In the genomic region with DNA sequence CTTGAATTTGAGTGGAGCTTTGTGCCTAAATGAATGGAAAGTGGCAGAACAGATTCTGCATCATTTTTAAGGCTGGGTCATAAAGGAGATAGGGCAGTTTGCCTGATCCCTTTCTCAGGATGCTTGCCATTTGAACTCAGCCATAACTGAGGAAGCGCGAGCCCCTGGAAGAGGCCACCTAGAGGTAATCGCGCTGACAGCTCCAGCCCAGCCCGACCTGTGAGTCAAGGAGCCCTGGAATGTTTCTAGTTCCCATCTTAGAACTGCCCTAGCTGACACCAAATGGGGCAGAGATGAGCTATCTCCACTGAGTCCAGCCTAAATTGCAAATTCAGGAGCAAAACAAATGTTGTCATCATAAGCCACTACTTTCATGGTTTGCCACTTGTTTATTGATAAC, we compare ENCODE assay signal across 16 cellular contexts.
DNase-seq lines count a peak whose midpoint lies in the region; ATAC-seq, FAIRE-seq and TF ChIP-seq lines count a peak whose summit lies in the region.
"Had no signal": no experiment of that assay in that cellular context is flagged by ENCODE, and none has a peak within 500 bp of the region (broad histone marks: within the 10 kb centered on the region; RNA-seq: fewer than 3 reads in every experiment).

No MANE protein-coding gene starts in this region.

- H3K27ac Mint-ChIP-seq in osteocyte (ENCODE audit: unreplicated experiment): no peak overlapping the region
- H3K27ac Mint-ChIP-seq in activated naive CD8-positive, alpha-beta T cell treated with anti-CD3 and anti-CD28 coated beads for 36 hours: no peak overlapping the region

- no peaks in the 10 kb centered on the region for H3K23me2 ChIP-seq in H1 (ENCODE audit: low read depth, low read length)

- H4K8ac ChIP-seq in H1 (ENCODE audit: extremely low read depth, insufficient read depth, low read length): no peak overlapping the region

- no peaks in the 10 kb centered on the region for H3K36me3 Mint-ChIP-seq in osteocyte (ENCODE audit: unreplicated experiment)
- H3K36me3 Mint-ChIP-seq in activated naive CD8-positive, alpha-beta T cell treated with anti-CD3 and anti-CD28 coated beads for 36 hours: no peaks in the 10 kb centered on the region

- H3K27ac ChIP-seq in H1 (ENCODE audit: low read depth, low read length): no peak overlapping the region
- H3K27ac ChIP-seq: A549, C4-2B, Peyer's patch had no signal

- H2AFZ ChIP-seq in H1 (ENCODE audit: low read length): no peak overlapping the region

- in situ Hi-C loops in ACHN (cut with HindIII; ENCODE audit: low pct_ligation_motif_present, low pct_unique_long_range_greater_than_20kb, low sequenced_read_pairs): no loop called here

- H3K18ac ChIP-seq in H1 (ENCODE audit: extremely low read depth, low read length): no peak overlapping the region

- no peaks in the 10 kb centered on the region for H3K27me3 Mint-ChIP-seq in osteocyte (ENCODE audit: unreplicated experiment)
- no peaks in the 10 kb centered on the region for H3K27me3 Mint-ChIP-seq in activated naive CD8-positive, alpha-beta T cell treated with anti-CD3 and anti-CD28 coated beads for 36 hours

- H3K4me2 ChIP-seq in H1 (ENCODE audit: insufficient read depth in 1 of 2, low read depth in 2 of 2, low read length in 2 of 2): no peak overlapping the region
- H3K4me2 ChIP-seq: A549 had no signal

- H3K4me1 Mint-ChIP-seq in osteocyte (ENCODE audit: unreplicated experiment): peaks cover 48% of the 10 kb centered on the region
- H3K4me1 Mint-ChIP-seq in activated naive CD8-positive, alpha-beta T cell treated with anti-CD3 and anti-CD28 coated beads for 36 hours: no peaks in the 10 kb centered on the region

- no peaks in the 10 kb centered on the region for H3K9me3 Mint-ChIP-seq in osteocyte (ENCODE audit: unreplicated experiment)
- H3K9me3 Mint-ChIP-seq in activated naive CD8-positive, alpha-beta T cell treated with anti-CD3 and anti-CD28 coated beads for 36 hours: no peaks in the 10 kb centered on the region

- no peak overlapping the region for H2BK15ac ChIP-seq in H1 (ENCODE audit: low read length)

- 32% methylated on average over 5 of the region's 5 CpGs; no CpG with 5 or more reads in 1 of the 2 experiments for WGBS in H1 (ENCODE audit: extremely low coverage in 1 of 2, insufficient coverage in 1 of 2, insufficient read length in 1 of 2, insufficient replicate concordance in 2 of 2, low coverage in 1 of 2, low lambda C conversion rate in 2 of 2, missing lambda C conversion rate in 1 of 2), 2 experiments

- POLR2A ChIA-PET in H1 (lab: Charles Lee; ENCODE audit: partially characterized antibody): no interaction called here

- H3K79me2 ChIP-seq in H1 (ENCODE audit: control insufficient read depth in 1 of 2, insufficient read depth in 2 of 2, low read length in 2 of 2): no peaks in the 10 kb centered on the region

- TF ChIP-seq CTCF in H1 (IDR thresholded peaks at IDR 0.05; ENCODE audit: control extremely low read depth in 1 of 3, insufficient read depth in 1 of 3, low read depth in 1 of 3, low read length in 3 of 3) (peak; percentile 37 to 45 (median 38)), osteocyte (IDR thresholded peaks at IDR 0.05) (no peak)

- no peak overlapping the region for H3K9ac ChIP-seq in H1 (replicated peaks in 1 of 4; ENCODE audit: extremely low read depth in 1 of 4, low read depth in 3 of 4, low read length in 3 of 4)

- no peak overlapping the region for H2BK5ac ChIP-seq in H1 (ENCODE audit: low read depth, low read length)

- no peak overlapping the region for H2BK12ac ChIP-seq in H1 (ENCODE audit: low read depth, low read length)

- TF ChIP-seq POLR2A in H1 (IDR thresholded peaks at IDR 0.05; ENCODE audit: control extremely low read depth in 1 of 2, low read depth in 2 of 2, low read length in 2 of 2): no peak

- no peak overlapping the region for H2BK20ac ChIP-seq in H1 (ENCODE audit: low read length)

- H4K20me1 ChIP-seq in H1 (replicated peaks in 1 of 2; ENCODE audit: control insufficient read depth in 1 of 2, insufficient read depth in 2 of 2, low read length in 2 of 2): no peaks in the 10 kb centered on the region

- TF ChIP-seq RAD21 in H1 (IDR thresholded peaks at IDR 0.05 in 1 of 2, conservative IDR thresholded peaks at IDR 0.05 in 1 of 2; ENCODE audit: low read depth in 2 of 2, low read length in 2 of 2): peak; percentile 37 to 47

- no peak overlapping the region for H3K56ac ChIP-seq in H1 (replicated peaks; ENCODE audit: insufficient read length, low read depth, low read length)

- DNase-seq in ACHN: peak; percentile 6
- DNase-seq in H7: peak; percentile 10
- peak; percentile 7 to 54 for DNase-seq in H1 (ENCODE audit: low read depth in 1 of 2, low spot score in 2 of 2)
- DNase-seq in left kidney (ENCODE audit: low read depth, low spot score): peak; percentile 22
- DNase-seq in osteocyte (ENCODE audit: extremely low spot score, unreplicated experiment): no peak
- DNase-seq in activated naive CD8-positive, alpha-beta T cell treated with anti-CD3 and anti-CD28 coated beads for 36 hours: no peak
- no peak for DNase-seq in posterior cingulate gyrus
- DNase-seq: EL, KG1, NCI-H1436, NCI-H2029, Peyer's patch had no signal

- no peak overlapping the region for H4K5ac ChIP-seq in H1 (ENCODE audit: insufficient read length, low read depth, low read length)

- no peak for ATAC-seq in GM19452 (IDR thresholded peaks at IDR 0.05; ENCODE audit: unreplicated experiment)
- ATAC-seq: A549, Right ventricle myocardium inferior had no signal

- no peak overlapping the region for H4K91ac ChIP-seq in H1 (replicated peaks; ENCODE audit: insufficient read length, low read length)

- H3K14ac ChIP-seq in H1 (ENCODE audit: insufficient read length): no peak overlapping the region

- H3K23ac ChIP-seq in H1 (ENCODE audit: insufficient read length): no peak overlapping the region

- no peak overlapping the region for H2BK120ac ChIP-seq in H1 (replicated peaks; ENCODE audit: low read depth, low read length)

- no peaks in the 10 kb centered on the region for H3K4me1 ChIP-seq in H1 (replicated peaks in 1 of 4; ENCODE audit: control insufficient read depth in 3 of 4, insufficient read depth in 4 of 4, low read length in 3 of 4)
- H3K4me1 ChIP-seq: A549, Peyer's patch had no signal

- CTCF ChIA-PET in H1 (lab: Charles Lee; ENCODE audit: partially characterized antibody): interaction anchor here (1.1 kb wide), 1 partner anchor 23 kb away, joined by 3 read pairs; no protein-coding TSS in a partner anchor

- peak; percentile 55 for FAIRE-seq in H1 (lab: Jason Lieb, UNC)
- FAIRE-seq: A549 had no signal

- H3K4me3 Mint-ChIP-seq in osteocyte (ENCODE audit: unreplicated experiment): no peak overlapping the region
- no peak overlapping the region for H3K4me3 Mint-ChIP-seq in activated naive CD8-positive, alpha-beta T cell treated with anti-CD3 and anti-CD28 coated beads for 36 hours

- H3K36me3 ChIP-seq in H7 (replicated peaks; ENCODE audit: control insufficient read depth, insufficient read depth, low read length) (no peaks in the 10 kb centered on the region), H1 (ENCODE audit: control insufficient read depth in 2 of 4, insufficient read depth in 4 of 4, low read length in 3 of 4) (no peaks in the 10 kb centered on the region)
- H3K36me3 ChIP-seq: Peyer's patch had no signal

- no peaks in the 10 kb centered on the region for H3K9me3 ChIP-seq in H1 (ENCODE audit: insufficient read depth in 2 of 2, low read depth in 1 of 2, low read length in 1 of 2)
- H3K9me3 ChIP-seq: A549, Peyer's patch had no signal

- H3K27me3 ChIP-seq in H7 (ENCODE audit: control insufficient read depth, insufficient read depth, low read length) (no peaks in the 10 kb centered on the region), H1 (replicated peaks in 1 of 4; ENCODE audit: control insufficient read depth in 3 of 4, extremely low read depth in 1 of 4, insufficient read depth in 3 of 4, low read length in 3 of 4) (no peaks in the 10 kb centered on the region)
- H3K27me3 ChIP-seq: Peyer's patch had no signal

- no peak overlapping the region for H3K4ac ChIP-seq in H1 (replicated peaks; ENCODE audit: insufficient read length, low read depth, low read length)

- no peak overlapping the region for H2AK5ac ChIP-seq in H1 (ENCODE audit: low read depth, low read length)

- TF ChIP-seq EP300 in H1 (IDR thresholded peaks at IDR 0.05; ENCODE audit: borderline replicate concordance in 1 of 2, low read depth in 2 of 2, low read length in 2 of 2): no peak

- H3K79me1 ChIP-seq in H1 (ENCODE audit: low read depth, low read length): no peaks in the 10 kb centered on the region

- intact Hi-C loops in posterior cingulate gyrus (cut with DNase I): no loop called here

- H3K4me3 ChIP-seq in H7 (ENCODE audit: insufficient read depth, low read depth, low read length): no peak overlapping the region
- H3K4me3 ChIP-seq in H1 (ENCODE audit: extremely low read depth in 1 of 4, insufficient read depth in 2 of 4, low read depth in 3 of 4, low read length in 4 of 4): no peak overlapping the region
- H3K4me3 ChIP-seq: A549, Peyer's patch had no signal

TF ChIP-seq in H1, 55 proteins besides CTCF, POLR2A, EP300 and RAD21:
- TF ChIP-seq TEAD4 (IDR thresholded peaks at IDR 0.05; ENCODE audit: low read depth, low read length) (peak; percentile 78), YY1 (IDR thresholded peaks at IDR 0.05; ENCODE audit: low read depth, low read length) (peak; percentile 49; the same call in 1 of the 2 replicates)
- TF ChIP-seq, protein P1, sequence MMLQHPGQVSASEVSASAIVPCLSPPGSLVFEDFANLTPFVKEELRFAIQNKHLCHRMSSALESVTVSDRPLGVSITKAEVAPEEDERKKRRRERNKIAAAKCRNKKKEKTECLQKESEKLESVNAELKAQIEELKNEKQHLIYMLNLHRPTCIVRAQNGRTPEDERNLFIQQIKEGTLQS (IDR thresholded peaks at IDR 0.05; ENCODE audit: insufficient read depth, low read depth, low read length): no peak

Comparison
In these comparisons a context has a peak if more than half of its experiments do, and no peak if none do; other contexts are left out.
1. DNase-seq: peak in ACHN (single experiment), H7 (single experiment), H1 (2 of 2) and left kidney (single experiment); none in osteocyte (single experiment), activated naive CD8-positive, alpha-beta T cell treated with anti-CD3 and anti-CD28 coated beads for 36 hours (single experiment) and posterior cingulate gyrus (0 of 10).